Comparison of ENCODE assay signal across 1 cellular context in genomic region chr6:107219851-107220250, GRCh38.
TF ChIP-seq lines count a peak whose summit lies in the region.

No MANE protein-coding gene starts in this region.

TF ChIP-seq in GM12878, 131 proteins besides CTCF, POLR2A, EP300 and RAD21 (continued from another document):
- no peak for TF ChIP-seq USF1 (IDR thresholded peaks at IDR 0.05; ENCODE audit: borderline replicate concordance, extremely low read length, insufficient read depth, low read depth, low read length)
- no peak for TF ChIP-seq CUX1 (IDR thresholded peaks at IDR 0.05; ENCODE audit: insufficient replicate concordance, low read depth, low read length)
- TF ChIP-seq MEF2B (IDR thresholded peaks at IDR 0.05; ENCODE audit: partially characterized antibody, poor library complexity, severe bottlenecking) = no peak
- no peak for TF ChIP-seq IRF5 (IDR thresholded peaks at IDR 0.05; ENCODE audit: borderline replicate concordance)
- TF ChIP-seq IRF3 (IDR thresholded peaks at IDR 0.05) = no peak
- TF ChIP-seq NR2C2 (IDR thresholded peaks at IDR 0.05; ENCODE audit: borderline replicate concordance, control insufficient read depth, insufficient read length, low read depth) = no peak
- TF ChIP-seq CBFB (IDR thresholded peaks at IDR 0.05; ENCODE audit: low read depth) = no peak
- no peak for TF ChIP-seq MYB (IDR thresholded peaks at IDR 0.05; ENCODE audit: borderline replicate concordance, low read depth, low read length)
- TF ChIP-seq ZBTB11 (CRISPR knock-in tag; IDR thresholded peaks at IDR 0.05) = no peak
- no peak for TF ChIP-seq SREBF1 (IDR thresholded peaks at IDR 0.05; ENCODE audit: low read length)
- TF ChIP-seq MAX (IDR thresholded peaks at IDR 0.05; ENCODE audit: low read depth, low read length) = no peak
- TF ChIP-seq BCLAF1 (IDR thresholded peaks at IDR 0.05) = no peak
- no peak for TF ChIP-seq MYC (IDR thresholded peaks at IDR 0.05; ENCODE audit: insufficient read depth, insufficient read length, insufficient replicate concordance, low read length, severe bottlenecking)
- no peak for TF ChIP-seq HDAC6 (IDR thresholded peaks at IDR 0.05; ENCODE audit: unreplicated experiment)
